In the genomic region with DNA sequence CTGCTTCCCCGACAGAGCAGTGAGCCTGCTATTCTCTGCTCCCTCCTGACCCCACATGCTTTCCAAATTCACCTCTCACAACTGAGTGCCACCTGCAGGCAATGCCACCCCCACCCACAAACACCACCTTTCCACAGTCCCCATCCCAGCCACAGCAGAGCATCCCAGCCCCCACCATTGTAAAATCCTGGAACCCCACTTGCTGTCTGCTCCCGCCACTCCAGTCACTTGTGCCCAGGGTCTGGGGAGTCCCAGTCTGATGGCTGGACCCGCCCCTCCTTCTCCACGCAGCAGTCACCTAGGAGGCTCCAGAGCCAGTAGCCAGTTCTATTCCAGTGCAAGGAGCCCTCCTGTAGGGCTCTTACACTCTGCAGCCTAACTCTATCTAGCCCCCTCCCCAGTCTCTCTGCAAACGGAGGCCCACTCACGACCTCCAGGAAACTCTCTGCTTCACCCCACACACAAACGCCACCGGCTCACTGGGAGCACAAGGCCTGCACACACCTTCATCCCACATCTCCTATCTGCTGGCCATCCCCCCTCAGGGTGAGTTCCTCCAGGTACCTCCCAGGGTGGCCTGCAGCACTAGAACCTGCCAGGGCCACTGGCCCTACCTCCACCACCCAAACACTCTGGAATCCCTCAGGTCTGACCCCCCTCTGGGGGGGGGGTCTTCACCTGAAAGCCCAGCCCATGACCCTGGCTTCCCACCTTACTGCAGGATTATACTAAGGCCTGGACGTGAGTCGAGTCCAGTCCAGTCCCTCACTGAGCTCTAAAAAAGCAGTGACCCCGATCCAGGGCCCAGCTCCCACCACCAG, we compare ENCODE assay signal across 8 cellular contexts. TPM values are rescaled to one million over a fixed set of nuclear protein-coding genes. Genes with fewer than 3 reads are reported as not detected.
A peak's percentile ranks its signal among the peaks of the same experiment; 100 is the strongest.
DNase-seq lines count a peak whose midpoint lies in the region; ATAC-seq lines count a peak whose summit lies in the region.

No MANE protein-coding gene starts in this region.

- peak overlapping the region; percentile 92 to 96 (median 94) for H3K4me3 Mint-ChIP-seq in IgD-negative memory B cell
- peak overlapping the region; percentile 93 for H3K4me3 Mint-ChIP-seq in dendritic cell treated with granulocyte-macrophage colony-stimulating factor and Interleukin-4, amounts not matched to agents 40 ng/mL and 50 ng/mL, for 4 days
- peak overlapping the region; percentile 92 to 99 (median 96) for H3K4me3 Mint-ChIP-seq in naive thymus-derived CD8-positive, alpha-beta T cell

- H3K36me3 Mint-ChIP-seq in IgD-negative memory B cell: peaks cover 4% of the 10 kb centered on the region
- peaks cover 55% of the 10 kb centered on the region for H3K36me3 Mint-ChIP-seq in dendritic cell treated with granulocyte-macrophage colony-stimulating factor and Interleukin-4, amounts not matched to agents 40 ng/mL and 50 ng/mL, for 4 days (ENCODE audit: low read depth)
- H3K36me3 Mint-ChIP-seq in naive thymus-derived CD8-positive, alpha-beta T cell: peaks cover 0 to 28% (median 0%) of the 10 kb centered on the region in 3 donors

- H3K9me3 Mint-ChIP-seq in IgD-negative memory B cell: no peaks in the 10 kb centered on the region
- H3K9me3 Mint-ChIP-seq in dendritic cell treated with granulocyte-macrophage colony-stimulating factor and Interleukin-4, amounts not matched to agents 40 ng/mL and 50 ng/mL, for 4 days: no peaks in the 10 kb centered on the region
- H3K9me3 Mint-ChIP-seq in naive thymus-derived CD8-positive, alpha-beta T cell: no peaks in the 10 kb centered on the region

- H3K27me3 Mint-ChIP-seq in IgD-negative memory B cell: no peaks in the 10 kb centered on the region
- no peaks in the 10 kb centered on the region for H3K27me3 Mint-ChIP-seq in dendritic cell treated with granulocyte-macrophage colony-stimulating factor and Interleukin-4, amounts not matched to agents 40 ng/mL and 50 ng/mL, for 4 days
- no peaks in the 10 kb centered on the region for H3K27me3 Mint-ChIP-seq in naive thymus-derived CD8-positive, alpha-beta T cell

- intact Hi-C loops in dendritic cell treated with granulocyte-macrophage colony-stimulating factor and Interleukin-4, amounts not matched to agents 40 ng/mL and 50 ng/mL, for 4 days (cut with micrococcal nuclease): no loop called here

- H3K27ac Mint-ChIP-seq in IgD-negative memory B cell: peak overlapping the region in 2 of 3 donors; percentile 89 to 96
- H3K27ac Mint-ChIP-seq in dendritic cell treated with granulocyte-macrophage colony-stimulating factor and Interleukin-4, amounts not matched to agents 40 ng/mL and 50 ng/mL, for 4 days: peak overlapping the region; percentile 96
- peak overlapping the region; percentile 72 to 99 (median 95) for H3K27ac Mint-ChIP-seq in naive thymus-derived CD8-positive, alpha-beta T cell

- peak; percentile 11 for DNase-seq in AG20443 (ENCODE audit: low spot score)
- DNase-seq in naive thymus-derived CD8-positive, alpha-beta T cell: no peak
- no peak for DNase-seq in NCI-H187 treated with DMSO at 0.1 percent for 48 hours (lab: John Stamatoyannopoulos, UW)
- no peak for DNase-seq in effector CD4-positive, alpha-beta T cell

- no peak for ATAC-seq in naive thymus-derived CD8-positive, alpha-beta T cell
- ATAC-seq in GM19452 (IDR thresholded peaks at IDR 0.05; ENCODE audit: unreplicated experiment) (no peak), HG03139 (IDR thresholded peaks at IDR 0.05; ENCODE audit: unreplicated experiment) (no peak)

- POLR2A ChIA-PET in naive thymus-derived CD8-positive, alpha-beta T cell (lab: Charles Lee): interaction anchor here (1.4 to 7.5 kb wide), 4 partner anchors 8 to 264 kb away, joined by 3 to 120 read pairs (median 14); partner anchors contain the start of gene TRMT2A

- peaks cover 18 to 26% (median 26%) of the 10 kb centered on the region in 3 donors for H3K4me1 Mint-ChIP-seq in IgD-negative memory B cell
- peaks cover 42% of the 10 kb centered on the region for H3K4me1 Mint-ChIP-seq in dendritic cell treated with granulocyte-macrophage colony-stimulating factor and Interleukin-4, amounts not matched to agents 40 ng/mL and 50 ng/mL, for 4 days (ENCODE audit: low read depth)
- peaks cover 27 to 70% (median 60%) of the 10 kb centered on the region in 4 donors for H3K4me1 Mint-ChIP-seq in naive thymus-derived CD8-positive, alpha-beta T cell

RNA-seq across cellular contexts. Expression of gene GNB1L, which starts 1.4 kb away (rescaled TPM):
- 15.3 TPM for polyA plus RNA-seq in IgD-negative memory B cell
- 10 to 100 TPM; 11.0 to 12.5 TPM for total RNA-seq in naive thymus-derived CD8-positive, alpha-beta T cell
- 10 to 100 TPM; 12.2 to 18.7 (median 17.3) TPM for polyA plus RNA-seq in naive thymus-derived CD8-positive, alpha-beta T cell

RNA-seq across cellular contexts. Expression of gene RTL10, which starts 1.4 kb away (rescaled TPM):
- 7.3 TPM for polyA plus RNA-seq in IgD-negative memory B cell
- total RNA-seq in naive thymus-derived CD8-positive, alpha-beta T cell: 10 to 100 TPM; 30.9 to 33.0 TPM
- polyA plus RNA-seq in naive thymus-derived CD8-positive, alpha-beta T cell: 10 to 100 TPM in 2 of 3 donors, 1 to 10 TPM in 1; 7.0 to 14.3 (median 13.4) TPM
